In genomic region chr3:100072328-100073048, GRCh38 we compare ENCODE assay signal across 10 cellular contexts. TPM values are rescaled to one million over a fixed set of nuclear protein-coding genes. Genes with fewer than 3 reads are reported as not detected.
A peak's percentile ranks its signal among the peaks of the same experiment; 100 is the strongest.
DNase-seq lines count a peak whose midpoint lies in the region; ATAC-seq and TF ChIP-seq lines count a peak whose summit lies in the region.
"Had no signal": no experiment of that assay in that cellular context is flagged by ENCODE, and none has a peak within 500 bp of the region (broad histone marks: within the 10 kb centered on the region; RNA-seq: fewer than 3 reads in every experiment).

No MANE protein-coding gene starts in this region.

- no peaks in the 10 kb centered on the region for H3K36me3 Mint-ChIP-seq in T-cell
- H3K36me3 Mint-ChIP-seq in naive thymus-derived CD8-positive, alpha-beta T cell = no peaks in the 10 kb centered on the region
- H3K36me3 Mint-ChIP-seq: brain had no signal

- peak; percentile 54 for ATAC-seq in GM18505 (IDR thresholded peaks at IDR 0.05; ENCODE audit: unreplicated experiment)
- ATAC-seq in HG02759 (IDR thresholded peaks at IDR 0.05; ENCODE audit: unreplicated experiment) = peak; percentile 58
- peak; percentile 46 to 73 (median 58) for ATAC-seq in T-cell (replicated peaks in 1 of 4)
- ATAC-seq in naive thymus-derived CD8-positive, alpha-beta T cell = peak in 1 of 2 donors; percentile 44
- ATAC-seq in GM21423 (IDR thresholded peaks at IDR 0.05; ENCODE audit: unreplicated experiment) = no peak

- CTCF ChIA-PET in T-cell (lab: Charles Lee) = interaction anchor here (1.3 to 4.5 kb wide), 2 partner anchors 19 to 182 kb away, joined by 3 to 17 read pairs; no protein-coding TSS in a partner anchor
- CTCF ChIA-PET in HEK293T (lab: Yijun Ruan, JAX) = interaction anchor here (0.5 kb wide), 1 partner anchor 241 kb away, joined by 3 read pairs; no protein-coding TSS in a partner anchor

- peak overlapping the region in 1 of 3 donors; percentile 72 for H3K4me3 Mint-ChIP-seq in T-cell
- H3K4me3 Mint-ChIP-seq in naive thymus-derived CD8-positive, alpha-beta T cell = peak overlapping the region in 6 of 10 donors; percentile 19 to 78 (median 44)
- H3K4me3 Mint-ChIP-seq: brain had no signal

- DNase-seq in T-cell (no peak), HEK293T (ENCODE audit: extremely low spot score) (no peak), mesenteric fat pad (ENCODE audit: low spot score) (no peak)
- DNase-seq in naive thymus-derived CD8-positive, alpha-beta T cell = peak in 2 of 10 donors; percentile 14 to 18
- no peak for DNase-seq in stimulated activated CD4-positive, alpha-beta T cell treated with anti-CD3 and anti-CD28 coated beads, Interleukin-2, amount 100 ng/mL, for 48 hours
- DNase-seq: stomach had no signal

- peak overlapping the region; percentile 2 to 4 for H3K27ac Mint-ChIP-seq in T-cell
- H3K27ac Mint-ChIP-seq in naive thymus-derived CD8-positive, alpha-beta T cell = peak overlapping the region in 3 of 10 donors; percentile 16 to 52 (median 50)

- H3K27me3 Mint-ChIP-seq in T-cell = no peaks in the 10 kb centered on the region
- no peaks in the 10 kb centered on the region for H3K27me3 Mint-ChIP-seq in naive thymus-derived CD8-positive, alpha-beta T cell
- H3K27me3 Mint-ChIP-seq: brain had no signal

- POLR2A ChIA-PET in T-cell (lab: Charles Lee) (interaction anchor here in 1 of 2 donors (0.5 kb wide), 1 partner anchor 54 kb away, joined by 3 read pairs; no protein-coding TSS in a partner anchor), HEK293T (lab: Yijun Ruan, JAX) (no interaction called here)
- POLR2A ChIA-PET in naive thymus-derived CD8-positive, alpha-beta T cell (lab: Charles Lee) = no interaction called here

- TF ChIP-seq POLR2A in GM18505 (IDR thresholded peaks at IDR 0.05; ENCODE audit: borderline replicate concordance, extremely low read depth, insufficient read depth, insufficient read length) = no peak

- no peaks in the 10 kb centered on the region for H3K9me3 Mint-ChIP-seq in T-cell
- H3K9me3 Mint-ChIP-seq in naive thymus-derived CD8-positive, alpha-beta T cell = no peaks in the 10 kb centered on the region
- H3K9me3 Mint-ChIP-seq: brain had no signal

- H3K4me1 Mint-ChIP-seq in T-cell = peaks cover 50 to 54% (median 54%) of the 10 kb centered on the region in 3 donors
- peaks cover 23 to 60% (median 51%) of the 10 kb centered on the region in 4 donors for H3K4me1 Mint-ChIP-seq in naive thymus-derived CD8-positive, alpha-beta T cell

TF ChIP-seq in HEK293T, 16 proteins besides CTCF, POLR2A, EP300 and RAD21:
- no peak for TF ChIP-seq LEF1 (IDR thresholded peaks at IDR 0.05; ENCODE audit: borderline replicate concordance)
- no peak for TF ChIP-seq FOXK2 (IDR thresholded peaks at IDR 0.05)
- no peak for TF ChIP-seq ARNT (IDR thresholded peaks at IDR 0.05)
- no peak for TF ChIP-seq L3MBTL2 (conservative IDR thresholded peaks at IDR 0.05)
- TF ChIP-seq ZNF384 (IDR thresholded peaks at IDR 0.05) = no peak
- TF ChIP-seq HDGF (IDR thresholded peaks at IDR 0.05; ENCODE audit: borderline replicate concordance) = no peak
- TF ChIP-seq NFRKB (IDR thresholded peaks at IDR 0.05) = no peak

RNA-seq across cellular contexts. Expression of gene FILIP1L, which starts 41.8 kb away (rescaled TPM):
- total RNA-seq in T-cell = under 1 TPM in 4 of 5 donors, not detected in 1; 0.10 to 0.38 (median 0.27) TPM
- total RNA-seq in naive thymus-derived CD8-positive, alpha-beta T cell = under 1 TPM in 1 of 2 experiments, not detected in 1; 0.14 TPM
- polyA plus RNA-seq in naive thymus-derived CD8-positive, alpha-beta T cell = under 1 TPM; 0.29 to 0.41 (median 0.32) TPM
- 48.5 TPM for total RNA-seq in mesenteric fat pad

Comparison
In these comparisons a context has a peak if more than half of its experiments do, and no peak if none do; other contexts are left out.
1. RNA of gene FILIP1L, which starts 41.8 kb away (total RNA-seq): 48.5 TPM in mesenteric fat pad (single experiment); 0.10 to 0.38 TPM in T-cell and 0.14 TPM in naive thymus-derived CD8-positive, alpha-beta T cell; every median in the first group is over 10 times any median in the second.